Comparison of ENCODE assay signal across 12 cellular contexts in genomic region chr1:197481101-197481500, GRCh38.
A peak's percentile ranks its signal among the peaks of the same experiment; 100 is the strongest.
DNase-seq lines count a peak whose midpoint lies in the region; ATAC-seq and TF ChIP-seq lines count a peak whose summit lies in the region.
"Had no signal": no experiment of that assay in that cellular context is flagged by ENCODE, and none has a peak within 500 bp of the region (broad histone marks: within the 10 kb centered on the region; RNA-seq: fewer than 3 reads in every experiment).

No MANE protein-coding gene starts in this region.

- no peaks in the 10 kb centered on the region for H3K4me1 ChIP-seq in prostate gland (replicated peaks)
- H3K4me1 ChIP-seq: colonic mucosa had no signal

- CTCF ChIA-PET in BJ (lab: Yijun Ruan, JAX) = no interaction called here

- TF ChIP-seq POLR2A in prostate gland (IDR thresholded peaks at IDR 0.05) = no peak

- no peak overlapping the region for H3K27ac ChIP-seq in prostate gland
- H3K27ac ChIP-seq: colonic mucosa had no signal

- intact Hi-C loops in prostate gland (cut with DNase I) = no loop called here

- H3K27me3 ChIP-seq in BJ (ENCODE audit: control insufficient read depth, insufficient read depth, low read length) (no peaks in the 10 kb centered on the region), prostate gland (replicated peaks; ENCODE audit: insufficient read depth) (no peaks in the 10 kb centered on the region)
- H3K27me3 ChIP-seq: colonic mucosa had no signal

- WGBS in prostate gland = 53% methylated on average over 4 of the region's 4 CpGs

- POLR2A ChIA-PET in BJ (lab: Charles Lee) = no interaction called here

- peak overlapping the region in 1 of 2 donors; percentile 59 for H3K27ac Mint-ChIP-seq in effector memory CD8-positive, alpha-beta T cell

- H3K4me3 ChIP-seq in BJ (ENCODE audit: low read depth, low read length) (no peak overlapping the region), prostate gland (no peak overlapping the region)
- H3K4me3 ChIP-seq: colonic mucosa had no signal

- no peak overlapping the region for H3K4me3 Mint-ChIP-seq in effector memory CD8-positive, alpha-beta T cell

- ATAC-seq in effector memory CD8-positive, alpha-beta T cell (replicated peaks) = peak; percentile 58

- peak; percentile 15 for DNase-seq in BJ (ENCODE audit: low read depth)
- DNase-seq in EL = peak; percentile 37
- DNase-seq in M059J (ENCODE audit: low read depth) = peak; percentile 38
- no peak for DNase-seq in effector memory CD8-positive, alpha-beta T cell
- no peak for DNase-seq in GM19240 (ENCODE audit: insufficient read length, low spot score)
- no peak for DNase-seq in prostate gland (ENCODE audit: low spot score)
- no peak for DNase-seq in middle frontal gyrus (ENCODE audit: extremely low spot score, low spot score)
- no peak for DNase-seq in GM03348 (ENCODE audit: low spot score)
- DNase-seq: colonic mucosa, hypothalamus, NCI-H1105, RPMI8226 had no signal

- H3K9me3 Mint-ChIP-seq in effector memory CD8-positive, alpha-beta T cell = no peaks in the 10 kb centered on the region

- H3K9me3 ChIP-seq in prostate gland = no peaks in the 10 kb centered on the region
- H3K9me3 ChIP-seq: colonic mucosa had no signal

- TF ChIP-seq CTCF in BJ (IDR thresholded peaks at IDR 0.05; ENCODE audit: insufficient read depth, low read depth, low read length) (no peak), prostate gland (IDR thresholded peaks at IDR 0.05) (no peak)

- no peaks in the 10 kb centered on the region for H3K36me3 ChIP-seq in BJ (ENCODE audit: control insufficient read depth, insufficient read depth, low read length)
- H3K36me3 ChIP-seq in prostate gland = no peaks in the 10 kb centered on the region
- H3K36me3 ChIP-seq: colonic mucosa had no signal

- H3K36me3 Mint-ChIP-seq in effector memory CD8-positive, alpha-beta T cell (ENCODE audit: insufficient read depth) = no peaks in the 10 kb centered on the region

- peaks cover 12 to 24% of the 10 kb centered on the region in 2 donors for H3K27me3 Mint-ChIP-seq in effector memory CD8-positive, alpha-beta T cell

- H3K4me1 Mint-ChIP-seq in effector memory CD8-positive, alpha-beta T cell (ENCODE audit: low read depth in 2 of 2) = peaks cover 4 to 9% of the 10 kb centered on the region in 2 donors

Comparison
In these comparisons a context has a peak if more than half of its experiments do, and no peak if none do; other contexts are left out.
1. DNase-seq: peak in BJ (single experiment), EL (single experiment) and M059J (single experiment); none in effector memory CD8-positive, alpha-beta T cell (0 of 3), GM19240 (single experiment), prostate gland (single experiment), middle frontal gyrus (single experiment) and GM03348 (single experiment).